Comparison of ENCODE assay signal across 30 cellular contexts in genomic region chr20:34254979-34255378, GRCh38. TPM values are rescaled to one million over a fixed set of nuclear protein-coding genes. Genes with fewer than 3 reads are reported as not detected.
"Had no signal": no experiment of that assay in that cellular context is flagged by ENCODE, and none has a peak within 500 bp of the region (broad histone marks: within the 10 kb centered on the region; RNA-seq: fewer than 3 reads in every experiment).

No MANE protein-coding gene starts in this region.

- H3K4me3 Mint-ChIP-seq: activated B cell treated with CpG ODN at 0.5 μM for 24 hours; activated CD4-positive, alpha-beta memory T cell treated with anti-CD3 and anti-CD28 coated beads for 36 hours; activated naive CD4-positive, alpha-beta T cell treated with anti-CD3 and anti-CD28 coated beads, Interleukin-2, amount 10 ng/mL, durations not matched to agents 7 days and 5 days; activated naive CD8-positive, alpha-beta T cell treated with anti-CD3 and anti-CD28 coated beads for 36 hours; activated T-cell treated with anti-CD3 and anti-CD28 coated beads, Interleukin-2, amount 50 U/mL, for 4 hours; activated T-helper 1 cell treated with anti-CD3 and anti-CD28 coated beads, Interleukin-12 subunit alpha, Interleukin-12 subunit beta, Interleukin-2, Interleukin-4 antibody, amounts not matched to agents 30 ng/mL and 10 ng/mL and 1 ng/mL, durations not matched to agents 14 hours and 24 hours and 36 hours; T-cell had no signal

- H3K4me1 ChIP-seq: Peyer's patch, SJSA1 had no signal

- H3K9ac ChIP-seq: KMS-11, SK-N-SH had no signal

- DNase-seq: activated B cell treated with CpG ODN at 0.5 μM for 24 hours; activated CD4-positive, alpha-beta T cell treated with anti-CD3 and anti-CD28 coated beads for 4 hours; activated CD4-positive, alpha-beta T cell treated with anti-CD3 and anti-CD28 coated beads, Interleukin-2, amount 50 U/mL, for 1 hour; activated CD4-positive, CD25-positive, alpha-beta regulatory T cell treated with anti-CD3 and anti-CD28 coated beads, Interleukin-2, amount 50 U/mL, for 72 hours; activated CD8-positive, alpha-beta memory T cell treated with anti-CD3 and anti-CD28 coated beads, Interleukin-2, amount 50 U/mL, for 4 hours; activated gamma-delta T cell treated with Interleukin-2 at 50 U/mL for 16 hours; activated naive CD8-positive, alpha-beta T cell treated with anti-CD3 and anti-CD28 coated beads for 36 hours; activated T-cell treated with anti-CD3 and anti-CD28 coated beads for 4 hours; activated T-cell treated with anti-CD3 and anti-CD28 coated beads, Interleukin-2, amount 50 U/mL, for 4 hours; aorta; central memory CD4-positive, alpha-beta T cell; NCI-H1092; NCI-H1436 treated with DMSO at 0.1 percent for 48 hours; NCI-H1694 treated with DMSO at 0.1 percent for 48 hours; SHP77 treated with DMSO at 0.1 percent for 48 hours; SK-N-SH; T-cell; T-helper 2 cell; T-helper 9 cell had no signal

- H3K27ac ChIP-seq: brain microvascular endothelial cell, KMS-11, Peyer's patch, SJSA1, VCaP had no signal

- H3K36me3 ChIP-seq: brain microvascular endothelial cell, Peyer's patch, SJSA1 had no signal

- H3K9me3 ChIP-seq: Peyer's patch, SJSA1, SK-N-SH had no signal

- H3K27ac Mint-ChIP-seq: activated B cell treated with CpG ODN at 0.5 μM for 24 hours; activated CD4-positive, alpha-beta memory T cell treated with anti-CD3 and anti-CD28 coated beads for 36 hours; activated naive CD4-positive, alpha-beta T cell treated with anti-CD3 and anti-CD28 coated beads, Interleukin-2, amount 10 ng/mL, durations not matched to agents 7 days and 5 days; activated naive CD8-positive, alpha-beta T cell treated with anti-CD3 and anti-CD28 coated beads for 36 hours; activated T-helper 1 cell treated with anti-CD3 and anti-CD28 coated beads, Interleukin-12 subunit alpha, Interleukin-12 subunit beta, Interleukin-2, Interleukin-4 antibody, amounts not matched to agents 30 ng/mL and 10 ng/mL and 1 ng/mL, durations not matched to agents 14 hours and 24 hours and 36 hours; T-cell had no signal

- ATAC-seq: activated T-cell treated with anti-CD3 and anti-CD28 coated beads, Interleukin-2, amount 50 U/mL, for 4 hours; T-cell had no signal

- H3K4me1 Mint-ChIP-seq: activated B cell treated with CpG ODN at 0.5 μM for 24 hours; activated naive CD8-positive, alpha-beta T cell treated with anti-CD3 and anti-CD28 coated beads for 36 hours had no signal

- H3K9me2 ChIP-seq: SK-N-SH had no signal

- H3K27me3 ChIP-seq: brain microvascular endothelial cell, Peyer's patch, SJSA1 had no signal

- H3K4me2 ChIP-seq: KMS-11, SK-N-SH had no signal

- H3K27me3 Mint-ChIP-seq: activated B cell treated with CpG ODN at 0.5 μM for 24 hours; activated CD4-positive, alpha-beta memory T cell treated with anti-CD3 and anti-CD28 coated beads for 36 hours; activated naive CD4-positive, alpha-beta T cell treated with anti-CD3 and anti-CD28 coated beads, Interleukin-2, amount 10 ng/mL, durations not matched to agents 7 days and 5 days; activated naive CD8-positive, alpha-beta T cell treated with anti-CD3 and anti-CD28 coated beads for 36 hours had no signal

- H3K9me3 Mint-ChIP-seq: activated B cell treated with CpG ODN at 0.5 μM for 24 hours; activated CD4-positive, alpha-beta memory T cell treated with anti-CD3 and anti-CD28 coated beads for 36 hours; activated naive CD4-positive, alpha-beta T cell treated with anti-CD3 and anti-CD28 coated beads, Interleukin-2, amount 10 ng/mL, durations not matched to agents 7 days and 5 days; activated naive CD8-positive, alpha-beta T cell treated with anti-CD3 and anti-CD28 coated beads for 36 hours; activated T-cell treated with anti-CD3 and anti-CD28 coated beads, Interleukin-2, amount 50 U/mL, for 4 hours; activated T-helper 1 cell treated with anti-CD3 and anti-CD28 coated beads, Interleukin-12 subunit alpha, Interleukin-12 subunit beta, Interleukin-2, Interleukin-4 antibody, amounts not matched to agents 30 ng/mL and 10 ng/mL and 1 ng/mL, durations not matched to agents 14 hours and 24 hours and 36 hours; T-cell had no signal

- H3K4me3 ChIP-seq: Peyer's patch, SJSA1 had no signal

RNA-seq across cellular contexts. Expression of gene ASIP, which starts 13.8 kb away (rescaled TPM):
- total RNA-seq: activated B cell treated with CpG ODN at 0.5 μM for 24 hours; activated CD4-positive, alpha-beta memory T cell treated with anti-CD3 and anti-CD28 coated beads for 36 hours; activated naive CD8-positive, alpha-beta T cell treated with anti-CD3 and anti-CD28 coated beads for 36 hours; activated T-cell treated with anti-CD3 and anti-CD28 coated beads, Interleukin-2, amount 50 U/mL, for 4 hours; activated T-helper 1 cell treated with anti-CD3 and anti-CD28 coated beads, Interleukin-12 subunit alpha, Interleukin-12 subunit beta, Interleukin-2, Interleukin-4 antibody, amounts not matched to agents 30 ng/mL and 10 ng/mL and 1 ng/mL, durations not matched to agents 14 hours and 24 hours and 36 hours; aorta; LHCN-M2; NCI-H460; PC-3; Peyer's patch; SJSA1; T-cell had no signal
- polyA plus RNA-seq: aorta had no signal
